In the genomic region with DNA sequence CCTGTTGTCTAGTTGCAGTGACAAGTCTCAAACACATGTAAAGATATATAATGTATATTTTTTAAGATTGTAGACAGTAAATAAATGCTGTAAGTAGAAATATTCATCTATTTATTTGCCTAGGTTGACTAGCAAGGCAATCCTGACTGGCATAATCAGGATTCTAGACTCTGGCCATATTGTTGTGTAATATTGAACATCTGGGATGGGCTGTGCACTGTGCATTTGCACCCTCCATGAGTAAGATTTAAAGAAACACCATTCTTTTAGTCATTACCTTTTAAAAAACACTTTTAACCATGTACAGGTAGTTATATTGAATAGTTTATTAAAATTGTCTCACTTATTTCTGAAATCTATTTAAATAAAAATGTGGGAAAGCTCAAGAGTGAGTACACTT, we compare ENCODE assay signal across 1 cellular context.
TF ChIP-seq lines count a peak whose summit lies in the region.

No MANE protein-coding gene starts in this region.

TF ChIP-seq in HCT116, 20 proteins besides CTCF, POLR2A, EP300 and RAD21:
- TF ChIP-seq CBX3 (IDR thresholded peaks at IDR 0.05; ENCODE audit: low read depth) (no peak), SRF (IDR thresholded peaks at IDR 0.05; ENCODE audit: low read depth) (no peak), ELF1 (IDR thresholded peaks at IDR 0.05; ENCODE audit: borderline replicate concordance, low read depth) (no peak), FOSL1 (IDR thresholded peaks at IDR 0.05; ENCODE audit: low read depth) (no peak), TCF7L2 (IDR thresholded peaks at IDR 0.05; ENCODE audit: borderline replicate concordance, extremely low read depth, insufficient read depth, insufficient read length) (no peak), EZH2 (IDR thresholded peaks at IDR 0.05) (no peak), SIN3A (IDR thresholded peaks at IDR 0.05; ENCODE audit: low read depth) (no peak), EZH2phosphoT487 (IDR thresholded peaks at IDR 0.05; ENCODE audit: borderline replicate concordance) (no peak), ZFX (IDR thresholded peaks at IDR 0.05) (no peak), CEBPB (IDR thresholded peaks at IDR 0.05; ENCODE audit: low read depth) (no peak), ZBTB33 (IDR thresholded peaks at IDR 0.05; ENCODE audit: extremely low read depth, insufficient replicate concordance, low read length) (no peak), EGR1 (IDR thresholded peaks at IDR 0.05; ENCODE audit: low read depth) (no peak)
- TF ChIP-seq, protein P1, sequence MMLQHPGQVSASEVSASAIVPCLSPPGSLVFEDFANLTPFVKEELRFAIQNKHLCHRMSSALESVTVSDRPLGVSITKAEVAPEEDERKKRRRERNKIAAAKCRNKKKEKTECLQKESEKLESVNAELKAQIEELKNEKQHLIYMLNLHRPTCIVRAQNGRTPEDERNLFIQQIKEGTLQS (IDR thresholded peaks at IDR 0.05): no peak
- TF ChIP-seq, protein P2, sequence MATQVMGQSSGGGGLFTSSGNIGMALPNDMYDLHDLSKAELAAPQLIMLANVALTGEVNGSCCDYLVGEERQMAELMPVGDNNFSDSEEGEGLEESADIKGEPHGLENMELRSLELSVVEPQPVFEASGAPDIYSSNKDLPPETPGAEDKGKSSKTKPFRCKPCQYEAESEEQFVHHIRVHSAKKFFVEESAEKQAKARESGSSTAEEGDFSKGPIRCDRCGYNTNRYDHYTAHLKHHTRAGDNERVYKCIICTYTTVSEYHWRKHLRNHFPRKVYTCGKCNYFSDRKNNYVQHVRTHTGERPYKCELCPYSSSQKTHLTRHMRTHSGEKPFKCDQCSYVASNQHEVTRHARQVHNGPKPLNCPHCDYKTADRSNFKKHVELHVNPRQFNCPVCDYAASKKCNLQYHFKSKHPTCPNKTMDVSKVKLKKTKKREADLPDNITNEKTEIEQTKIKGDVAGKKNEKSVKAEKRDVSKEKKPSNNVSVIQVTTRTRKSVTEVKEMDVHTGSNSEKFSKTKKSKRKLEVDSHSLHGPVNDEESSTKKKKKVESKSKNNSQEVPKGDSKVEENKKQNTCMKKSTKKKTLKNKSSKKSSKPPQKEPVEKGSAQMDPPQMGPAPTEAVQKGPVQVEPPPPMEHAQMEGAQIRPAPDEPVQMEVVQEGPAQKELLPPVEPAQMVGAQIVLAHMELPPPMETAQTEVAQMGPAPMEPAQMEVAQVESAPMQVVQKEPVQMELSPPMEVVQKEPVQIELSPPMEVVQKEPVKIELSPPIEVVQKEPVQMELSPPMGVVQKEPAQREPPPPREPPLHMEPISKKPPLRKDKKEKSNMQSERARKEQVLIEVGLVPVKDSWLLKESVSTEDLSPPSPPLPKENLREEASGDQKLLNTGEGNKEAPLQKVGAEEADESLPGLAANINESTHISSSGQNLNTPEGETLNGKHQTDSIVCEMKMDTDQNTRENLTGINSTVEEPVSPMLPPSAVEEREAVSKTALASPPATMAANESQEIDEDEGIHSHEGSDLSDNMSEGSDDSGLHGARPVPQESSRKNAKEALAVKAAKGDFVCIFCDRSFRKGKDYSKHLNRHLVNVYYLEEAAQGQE (IDR thresholded peaks at IDR 0.05; ENCODE audit: low read depth): no peak
- TF ChIP-seq, protein P3, sequence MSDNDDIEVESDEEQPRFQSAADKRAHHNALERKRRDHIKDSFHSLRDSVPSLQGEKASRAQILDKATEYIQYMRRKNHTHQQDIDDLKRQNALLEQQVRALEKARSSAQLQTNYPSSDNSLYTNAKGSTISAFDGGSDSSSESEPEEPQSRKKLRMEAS (IDR thresholded peaks at IDR 0.05): no peak
